Comparison of ENCODE assay signal across 21 cellular contexts in the genomic region with DNA sequence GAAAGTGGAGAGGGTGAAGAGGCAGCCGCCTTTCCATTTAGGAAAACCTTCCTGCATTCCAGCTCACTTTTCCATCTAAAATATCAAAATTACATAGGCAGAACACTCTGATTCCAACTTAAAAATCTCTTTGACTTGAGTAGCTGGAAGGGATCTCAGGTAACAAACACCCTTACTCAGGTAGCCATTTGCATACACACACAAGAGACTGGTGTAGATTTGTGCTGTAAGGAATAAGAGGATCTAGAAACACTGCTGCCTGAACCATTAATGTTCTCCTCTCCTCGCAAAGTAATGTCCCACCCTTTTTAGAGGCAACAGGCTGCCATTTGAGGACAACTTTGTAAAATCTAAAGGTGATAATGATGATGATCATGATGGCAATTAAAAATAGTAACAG. TPM values are rescaled to one million over a fixed set of nuclear protein-coding genes. Genes with fewer than 3 reads are reported as not detected.
DNase-seq lines count a peak whose midpoint lies in the region; ATAC-seq, FAIRE-seq and TF ChIP-seq lines count a peak whose summit lies in the region.
"Had no signal": no experiment of that assay in that cellular context is flagged by ENCODE, and none has a peak within 500 bp of the region (broad histone marks: within the 10 kb centered on the region; RNA-seq: fewer than 3 reads in every experiment).

No MANE protein-coding gene starts in this region.

- H2BK12ac ChIP-seq in H9 (ENCODE audit: insufficient read length, low read depth, low read length) (no peak overlapping the region), H1 (ENCODE audit: low read depth, low read length) (no peak overlapping the region)

- H2BK15ac ChIP-seq in H9 (ENCODE audit: low read depth, low read length) (no peak overlapping the region), IMR-90 (ENCODE audit: low read depth, low read length) (no peak overlapping the region), H1 (ENCODE audit: low read length) (no peak overlapping the region)

- DNase-seq in H9 (no peak), IMR-90 (no peak), H1 (ENCODE audit: low read depth in 1 of 2, low spot score in 2 of 2) (no peak), uterus (no peak), endothelial cell (ENCODE audit: low spot score) (no peak), GM19238 (ENCODE audit: insufficient read length, low spot score) (no peak), COLO668 (lab: John Stamatoyannopoulos, UW; ENCODE audit: unreplicated experiment) (no peak)
- DNase-seq: BE2C; CD4-positive, alpha-beta memory T cell; COR-L47; DND-41; GDM1; KG1 had no signal

- H2AK5ac ChIP-seq in H9 (ENCODE audit: insufficient read length, low read length) (no peak overlapping the region), IMR-90 (ENCODE audit: low read depth, low read length) (no peak overlapping the region), H1 (ENCODE audit: low read depth, low read length) (no peak overlapping the region)

- H2BK20ac ChIP-seq in H9 (ENCODE audit: low read depth, low read length, poor library complexity, severe bottlenecking) (no peak overlapping the region), IMR-90 (ENCODE audit: low read depth, low read length) (no peak overlapping the region), H1 (ENCODE audit: low read length) (no peak overlapping the region)

- no peak overlapping the region for H4K91ac ChIP-seq in H9 (ENCODE audit: insufficient read length, low read depth, low read length)
- H4K91ac ChIP-seq in IMR-90 (ENCODE audit: insufficient read depth, low read depth, low read length), result no peak overlapping the region
- H4K91ac ChIP-seq in H1 (replicated peaks; ENCODE audit: insufficient read length, low read length), result peak overlapping the region; percentile 9

- H3K9me3 ChIP-seq in H9 (ENCODE audit: control insufficient read depth, low read depth, low read length) (no peaks in the 10 kb centered on the region), IMR-90 (ENCODE audit: control insufficient read depth, insufficient read depth, low read length) (no peaks in the 10 kb centered on the region), H1 (ENCODE audit: insufficient read depth in 2 of 2, low read depth in 1 of 2, low read length in 1 of 2) (no peaks in the 10 kb centered on the region), uterus (no peaks in the 10 kb centered on the region)
- H3K9me3 ChIP-seq: A549, BE2C, HAP-1 had no signal

- H3K4me1 Mint-ChIP-seq in H9 (peaks cover 33 to 44% of the 10 kb centered on the region in 2 experiments), endothelial cell (ENCODE audit: unreplicated experiment) (peaks cover 7% of the 10 kb centered on the region)
- H3K4me1 Mint-ChIP-seq: CD4-positive, alpha-beta memory T cell had no signal

- H3K27ac Mint-ChIP-seq in H9, result peak overlapping the region; percentile 77 to 95 (median 85); a peak in 6 of 7 replicates
- no peak overlapping the region for H3K27ac Mint-ChIP-seq in endothelial cell (ENCODE audit: unreplicated experiment)
- H3K27ac Mint-ChIP-seq: CD4-positive, alpha-beta memory T cell; IgD-negative memory B cell had no signal

- H3K9me3 Mint-ChIP-seq in H9 (no peaks in the 10 kb centered on the region), endothelial cell (ENCODE audit: unreplicated experiment) (no peaks in the 10 kb centered on the region)

- H3K4me3 Mint-ChIP-seq in H9 (no peak overlapping the region), endothelial cell (ENCODE audit: unreplicated experiment) (no peak overlapping the region)
- H3K4me3 Mint-ChIP-seq: CD4-positive, alpha-beta memory T cell; IgD-negative memory B cell had no signal

- BruUV-seq in IMR-90 (replicated peaks; lab: Mats Ljungman, UMichigan), result no TSS peak

- H3K9ac ChIP-seq in H9 (ENCODE audit: extremely low read depth, insufficient read length, low read length) (no peak overlapping the region), IMR-90 (ENCODE audit: low read depth, low read length) (no peak overlapping the region), H1 (replicated peaks in 1 of 4; ENCODE audit: extremely low read depth in 1 of 4, low read depth in 3 of 4, low read length in 3 of 4) (no peak overlapping the region)

- H3K4me3 ChIP-seq in IMR-90 (ENCODE audit: insufficient read depth, low read depth, low read length), result no peak overlapping the region
- H3K4me3 ChIP-seq in H1 (ENCODE audit: extremely low read depth in 1 of 4, insufficient read depth in 2 of 4, low read depth in 3 of 4, low read length in 4 of 4), result no peak overlapping the region
- no peak overlapping the region for H3K4me3 ChIP-seq in uterus
- H3K4me3 ChIP-seq: A549, HAP-1 had no signal

- H2BK5ac ChIP-seq in H9 (ENCODE audit: insufficient read length, low read length), result no peak overlapping the region
- no peak overlapping the region for H2BK5ac ChIP-seq in IMR-90 (ENCODE audit: low read depth, low read length, poor library complexity, severe bottlenecking)
- H2BK5ac ChIP-seq in H1 (ENCODE audit: low read depth, low read length), result no peak overlapping the region

- H3K36me3 Mint-ChIP-seq in H9 (ENCODE audit: insufficient read depth in 1 of 3, low read depth in 3 of 3) (peaks cover 0 to 16% (median 5%) of the 10 kb centered on the region in 3 experiments; a peak in 6 of 7 replicates), endothelial cell (ENCODE audit: low read depth, unreplicated experiment) (no peaks in the 10 kb centered on the region)
- H3K36me3 Mint-ChIP-seq: CD4-positive, alpha-beta memory T cell had no signal

- H2BK120ac ChIP-seq in H9 (ENCODE audit: low read depth, low read length, poor library complexity, severe bottlenecking) (no peak overlapping the region), IMR-90 (ENCODE audit: low read depth, low read length) (no peak overlapping the region), H1 (replicated peaks; ENCODE audit: low read depth, low read length) (no peak overlapping the region)

- no peaks in the 10 kb centered on the region for H3K23me2 ChIP-seq in H9 (ENCODE audit: insufficient read length, low read depth, low read length, poor library complexity, severe bottlenecking)
- peaks cover 2% of the 10 kb centered on the region; the same call in 1 of the 2 replicates for H3K23me2 ChIP-seq in H1 (ENCODE audit: low read depth, low read length)

- H3K79me1 ChIP-seq in H9 (ENCODE audit: insufficient read depth, low read depth, low read length, poor library complexity, severe bottlenecking), result peaks cover 3% of the 10 kb centered on the region
- H3K79me1 ChIP-seq in IMR-90 (ENCODE audit: low read depth in 1 of 2, low read length in 2 of 2), result peaks cover 17 to 64% of the 10 kb centered on the region in 2 experiments
- H3K79me1 ChIP-seq in H1 (ENCODE audit: low read depth, low read length), result no peaks in the 10 kb centered on the region; the same call in 1 of the 2 replicates

- H3K9me1 ChIP-seq in IMR-90 (ENCODE audit: insufficient read depth, low read length), result peaks cover 5% of the 10 kb centered on the region

- no peak overlapping the region for H3K56ac ChIP-seq in H9 (ENCODE audit: insufficient read length, low read depth, low read length)
- H3K56ac ChIP-seq in IMR-90 (ENCODE audit: extremely low read depth, insufficient read depth, low read length), result no peak overlapping the region
- H3K56ac ChIP-seq in H1 (replicated peaks; ENCODE audit: insufficient read length, low read depth, low read length), result no peak overlapping the region

- no peak for TF ChIP-seq POLR2A in IMR-90 (IDR thresholded peaks at IDR 0.05; ENCODE audit: low read depth, low read length)
- no peak for TF ChIP-seq POLR2A in H1 (IDR thresholded peaks at IDR 0.05; ENCODE audit: control extremely low read depth in 1 of 2, low read depth in 2 of 2, low read length in 2 of 2)
- TF ChIP-seq POLR2A in uterus (IDR thresholded peaks at IDR 0.05), result no peak

- TF ChIP-seq RAD21 in IMR-90 (IDR thresholded peaks at IDR 0.05; ENCODE audit: low read length) (no peak), H1 (IDR thresholded peaks at IDR 0.05 in 1 of 2, conservative IDR thresholded peaks at IDR 0.05 in 1 of 2; ENCODE audit: low read depth in 2 of 2, low read length in 2 of 2) (no peak)

- H3K79me2 ChIP-seq in H9 (ENCODE audit: insufficient read depth, low read length), result no peaks in the 10 kb centered on the region
- H3K79me2 ChIP-seq in H1 (ENCODE audit: control insufficient read depth in 1 of 2, insufficient read depth in 2 of 2, low read length in 2 of 2), result peaks cover 0 to 45% of the 10 kb centered on the region in 2 experiments; a peak in 2 of 4 replicates

- H3T11ph ChIP-seq in H9 (ENCODE audit: low read length), result no peak overlapping the region

- POLR2A ChIA-PET in IMR-90 (lab: Charles Lee; ENCODE audit: unreplicated experiment), result no interaction called here
- POLR2A ChIA-PET in H1 (lab: Charles Lee; ENCODE audit: partially characterized antibody), result interaction anchor here (0.9 kb wide), 1 partner anchor 9 kb away, joined by 3 read pairs; no protein-coding TSS in a partner anchor

- TF ChIP-seq EP300 in H1 (IDR thresholded peaks at IDR 0.05; ENCODE audit: borderline replicate concordance in 1 of 2, low read depth in 2 of 2, low read length in 2 of 2), result no peak

- FAIRE-seq in H1 (lab: Jason Lieb, UNC), result no peak
- FAIRE-seq: A549, D721Med, GM12892, GM19239, HTR-8/SVneo had no signal

- H2AK9ac ChIP-seq in IMR-90 (replicated peaks; ENCODE audit: low read depth, low read length, poor library complexity), result no peak overlapping the region

- H4K5ac ChIP-seq in H9 (ENCODE audit: insufficient read length, low read depth, low read length) (no peak overlapping the region), IMR-90 (ENCODE audit: low read depth, low read length) (no peak overlapping the region), H1 (ENCODE audit: insufficient read length, low read depth, low read length) (peak overlapping the region; percentile 49)

- H3K4me1 ChIP-seq in H9 (ENCODE audit: insufficient read depth, low read length), result peaks cover 17% of the 10 kb centered on the region; the same call in 1 of the 2 replicates
- peaks cover 6% of the 10 kb centered on the region; the same call in 1 of the 2 replicates for H3K4me1 ChIP-seq in IMR-90 (ENCODE audit: control insufficient read depth, insufficient read depth, low read length)
- peaks cover 2 to 15% (median 9%) of the 10 kb centered on the region in 4 experiments; a peak in 5 of 7 replicates for H3K4me1 ChIP-seq in H1 (replicated peaks in 1 of 4; ENCODE audit: control insufficient read depth in 3 of 4, insufficient read depth in 4 of 4, low read length in 3 of 4)
- peaks cover 0 to 5% of the 10 kb centered on the region in 2 donors for H3K4me1 ChIP-seq in uterus
- H3K4me1 ChIP-seq: A549, BE2C, HAP-1 had no signal

- H3K23ac ChIP-seq in H9 (ENCODE audit: insufficient read length, low read depth, low read length) (no peak overlapping the region), IMR-90 (ENCODE audit: low read depth, low read length) (peak overlapping the region; percentile 38; the same call in 1 of the 2 replicates), H1 (ENCODE audit: insufficient read length) (no peak overlapping the region)

- no peak overlapping the region for H3K18ac ChIP-seq in H9 (ENCODE audit: insufficient read length, low read depth, low read length)
- no peak overlapping the region; the same call in 1 of the 2 replicates for H3K18ac ChIP-seq in IMR-90 (ENCODE audit: low read depth, low read length)
- H3K18ac ChIP-seq in H1 (ENCODE audit: extremely low read depth, low read length), result no peak overlapping the region

- CTCF ChIA-PET in IMR-90 (lab: Yijun Ruan, JAX) (no interaction called here), H1 (lab: Charles Lee; ENCODE audit: partially characterized antibody) (interaction anchor here (0.8 kb wide), 2 partner anchors 10 to 43 kb away, joined by 3 read pairs; no protein-coding TSS in a partner anchor)

- H3K14ac ChIP-seq in H9 (ENCODE audit: insufficient read depth, low read length) (no peak overlapping the region), IMR-90 (replicated peaks; ENCODE audit: low read depth, low read length) (peak overlapping the region; percentile 25; the same call in 1 of the 2 replicates), H1 (ENCODE audit: insufficient read length) (no peak overlapping the region)

- H3K4ac ChIP-seq in H9 (ENCODE audit: low read depth, low read length), result no peak overlapping the region; the same call in 1 of the 2 replicates
- H3K4ac ChIP-seq in IMR-90 (ENCODE audit: low read depth, low read length), result no peak overlapping the region
- no peak overlapping the region for H3K4ac ChIP-seq in H1 (replicated peaks; ENCODE audit: insufficient read length, low read depth, low read length)

- H4K8ac ChIP-seq in H9 (replicated peaks; ENCODE audit: insufficient read length, low read depth, low read length), result no peak overlapping the region
- H4K8ac ChIP-seq in IMR-90 (ENCODE audit: low read depth in 2 of 2, low read length in 2 of 2), result no peak overlapping the region
- no peak overlapping the region for H4K8ac ChIP-seq in H1 (ENCODE audit: extremely low read depth, insufficient read depth, low read length)

- no peaks in the 10 kb centered on the region for H4K20me1 ChIP-seq in H9 (ENCODE audit: control insufficient read depth, insufficient read depth, insufficient read length)
- H4K20me1 ChIP-seq in IMR-90 (ENCODE audit: insufficient read depth, low read length), result peaks cover 4% of the 10 kb centered on the region; the same call in 1 of the 2 replicates
- no peaks in the 10 kb centered on the region for H4K20me1 ChIP-seq in H1 (replicated peaks in 1 of 2; ENCODE audit: control insufficient read depth in 1 of 2, insufficient read depth in 2 of 2, low read length in 2 of 2)

- no CpG with 5 or more reads among the region's 2 CpGs for WGBS in H9 (ENCODE audit: extremely low coverage, insufficient read length, low lambda C conversion rate)
- WGBS in IMR-90 (ENCODE audit: extremely low coverage in 2 of 2, insufficient read length in 1 of 2), 2 experiments, result no CpG with 5 or more reads among the region's 2 CpGs
- 68% methylated on average over 2 of the region's 2 CpGs; no CpG with 5 or more reads in 1 of the 2 experiments for WGBS in H1 (ENCODE audit: extremely low coverage in 1 of 2, insufficient coverage in 1 of 2, insufficient read length in 1 of 2, insufficient replicate concordance in 2 of 2, low coverage in 1 of 2, low lambda C conversion rate in 2 of 2, missing lambda C conversion rate in 1 of 2), 2 experiments

- TF ChIP-seq CTCF in H9 (conservative IDR thresholded peaks at IDR 0.05) (no peak), IMR-90 (conservative IDR thresholded peaks at IDR 0.05; ENCODE audit: low read depth, low read length) (no peak), H1 (IDR thresholded peaks at IDR 0.05; ENCODE audit: control extremely low read depth in 1 of 3, insufficient read depth in 1 of 3, low read depth in 1 of 3, low read length in 3 of 3) (no peak), uterus (IDR thresholded peaks at IDR 0.05) (no peak), endothelial cell (IDR thresholded peaks at IDR 0.05; ENCODE audit: unreplicated experiment) (no peak)

- H3K27me3 Mint-ChIP-seq in H9 (ENCODE audit: low read depth) (no peaks in the 10 kb centered on the region), endothelial cell (ENCODE audit: unreplicated experiment) (no peaks in the 10 kb centered on the region)
- H3K27me3 Mint-ChIP-seq: CD4-positive, alpha-beta memory T cell; IgD-negative memory B cell had no signal

- H3K36me3 ChIP-seq in IMR-90 (ENCODE audit: control insufficient read depth, insufficient read depth, low read length), result peaks cover under 1% of the 10 kb centered on the region; the same call in 1 of the 2 replicates
- H3K36me3 ChIP-seq in H1 (ENCODE audit: control insufficient read depth in 2 of 4, insufficient read depth in 4 of 4, low read length in 3 of 4), result no peaks in the 10 kb centered on the region
- H3K36me3 ChIP-seq in uterus, result no peaks in the 10 kb centered on the region
- H3K36me3 ChIP-seq: BE2C, HAP-1 had no signal

- H3K27me3 ChIP-seq in H9 (ENCODE audit: insufficient read depth, low read length) (no peaks in the 10 kb centered on the region), IMR-90 (ENCODE audit: control insufficient read depth, insufficient read depth, low read length) (no peaks in the 10 kb centered on the region), H1 (replicated peaks in 1 of 4; ENCODE audit: control insufficient read depth in 3 of 4, extremely low read depth in 1 of 4, insufficient read depth in 3 of 4, low read length in 3 of 4) (no peaks in the 10 kb centered on the region; a peak in 1 of 7 replicates), uterus (no peaks in the 10 kb centered on the region)
- H3K27me3 ChIP-seq: BE2C had no signal

- H2AFZ ChIP-seq in H9 (ENCODE audit: low read length) (no peak overlapping the region), IMR-90 (replicated peaks; ENCODE audit: low read length, poor library complexity) (no peak overlapping the region), H1 (ENCODE audit: low read length) (no peak overlapping the region)

- ATAC-seq in IMR-90 (ENCODE audit: low read depth), result no peak
- ATAC-seq: A549 had no signal

- H3K27ac ChIP-seq in H9 (ENCODE audit: insufficient read length, low read depth, low read length) (peak overlapping the region; percentile 49), IMR-90 (ENCODE audit: insufficient read depth, low read length) (no peak overlapping the region), H1 (ENCODE audit: low read depth, low read length) (no peak overlapping the region), uterus (peak overlapping the region; percentile 4)
- H3K27ac ChIP-seq: A549, C4-2B had no signal

- no peak overlapping the region for H3K4me2 ChIP-seq in H9 (ENCODE audit: insufficient read depth, insufficient read length, low read length)
- H3K4me2 ChIP-seq in IMR-90 (ENCODE audit: low read depth, low read length), result no peak overlapping the region
- H3K4me2 ChIP-seq in H1 (ENCODE audit: insufficient read depth in 1 of 2, low read depth in 2 of 2, low read length in 2 of 2), result peak overlapping the region; percentile 7 to 18; a peak in 1 of 4 replicates
- H3K4me2 ChIP-seq: A549 had no signal

- in situ Hi-C loops in IMR-90 (cut with MboI; ENCODE audit: low sequenced_read_pairs), result no loop called here

- dilution Hi-C loops in IMR-90 (cut with HindIII; ENCODE audit: low sequenced_read_pairs, unreplicated experiment), result no loop called here

- intact Hi-C loops in IMR-90 (cut with micrococcal nuclease), result no loop called here
- intact Hi-C loops in uterus (cut with DNase I; ENCODE audit: low total_unique reads), result no loop called here

RNA-seq across cellular contexts. Expression of a gene that starts 53.5 kb away (rescaled TPM):
- total RNA-seq in H9 (2021) (40.8 and 43.6 TPM in 2 replicates), IMR-90 (2012; rRNA removed) (37.8 and 45.2 TPM in 2 replicates), uterus (100 to 1,000 TPM in 1 of 4 donors, 10 to 100 TPM in 3; 85.9 to 293 (median 93.4) TPM), endothelial cell (ENCODE audit: unreplicated experiment) (20.1 TPM)
- polyA plus RNA-seq in IMR-90 (2012; rRNA removed) (15.5 and 16.6 TPM in 2 replicates), H1 (2011; rRNA removed) (11.3 and 16.0 TPM in 2 replicates)
- 6.6 and 8.4 TPM in 2 replicates for polyA plus RNA-seq in IMR-90 (2012; cell fraction: cytosol; rRNA removed)
- polyA plus RNA-seq in IMR-90 (2012; cell fraction: nucleus; rRNA removed; ENCODE audit: low replicate concordance), result 23.9 and 49.3 TPM in 2 replicates
- total RNA-seq in H1 (2021; fragmentation: NEBNext Ultra II Directional; extraction: Animal tissue kit (Norgen Biotek cat#: 25700)), result 26.8 and 28.1 TPM in 2 replicates
- 15.0 TPM for polyA plus RNA-seq in H1 (2011; cell fraction: cytosol; rRNA removed)
- 24.5 TPM for polyA plus RNA-seq in H1 (2011; cell fraction: nucleus; rRNA removed)
- 13.5 to 21.7 TPM (median 16.4 TPM) in 4 replicates for polyA plus RNA-seq in H1 (2012, experiment 1 of 2)
- polyA plus RNA-seq in H1 (2012, experiment 2 of 2), result 0.97 TPM
- 3.9 TPM for polyA plus RNA-seq in H1 (2013, experiment 1 of 2)
- polyA plus RNA-seq in H1 (2013, experiment 2 of 2), result 3.4 TPM
- 100 and 146 TPM in 2 replicates for polyA minus RNA-seq in H1 (2011; rRNA and poly(A)+ RNA removed)
- polyA minus RNA-seq in H1 (2011; cell fraction: cytosol; rRNA and poly(A)+ RNA removed), result 19.4 TPM
- 85.0 TPM for polyA minus RNA-seq in H1 (2011; cell fraction: nucleus; rRNA and poly(A)+ RNA removed)
- total RNA-seq: CD4-positive, alpha-beta memory T cell had no signal
- polyA plus RNA-seq: CD4-positive, alpha-beta memory T cell; IgD-negative memory B cell had no signal

Comparison
In these comparisons a context has a peak if more than half of its experiments do, and no peak if none do; other contexts are left out.
1. H3K27ac ChIP-seq: peak in H9 (single experiment) and uterus (2 of 2); none in IMR-90 (single experiment) and H1 (single experiment).
2. H3K4me2 ChIP-seq: peak in H1 (2 of 2); none in H9 (single experiment) and IMR-90 (single experiment).